18 cellular contexts compared by ENCODE assay signal in the genomic region with DNA sequence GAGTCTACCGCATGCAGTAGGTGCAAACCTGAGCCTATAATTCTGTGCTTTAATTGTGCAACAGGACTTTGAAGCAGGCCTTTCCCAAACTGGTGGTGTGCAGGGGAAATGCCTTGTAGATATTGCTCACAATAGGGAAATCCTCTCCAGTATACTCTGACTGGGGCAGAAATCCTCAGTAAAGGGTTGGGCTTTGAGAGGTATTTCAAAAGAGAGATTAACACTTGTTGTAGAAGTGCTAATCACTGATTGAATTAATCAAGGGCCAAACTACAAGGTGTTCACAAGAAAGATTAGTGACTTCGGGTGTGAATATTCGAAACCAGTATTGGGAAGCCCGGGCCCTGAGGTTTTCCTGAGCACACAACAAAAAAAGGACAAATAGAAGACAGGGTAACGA.
"Had no signal": no experiment of that assay in that cellular context is flagged by ENCODE, and none has a peak within 500 bp of the region (broad histone marks: within the 10 kb centered on the region; RNA-seq: fewer than 3 reads in every experiment).

No MANE protein-coding gene starts in this region.

- H3K9me3 ChIP-seq: left lung, mucosa of descending colon, sigmoid colon, upper lobe of left lung had no signal

- H3K36me3 ChIP-seq: left lung, sigmoid colon, upper lobe of left lung had no signal

- H3K27ac ChIP-seq: sigmoid colon had no signal

- H3K4me2 ChIP-seq: smooth muscle cell had no signal

- H3K4me1 ChIP-seq: sigmoid colon had no signal

- DNase-seq: activated CD4-positive, alpha-beta T cell treated with anti-CD3 and anti-CD28 coated beads for 1 hour; activated CD4-positive, alpha-beta T cell treated with anti-CD3 and anti-CD28 coated beads, Interleukin-2, amount 50 U/mL, for 1 hour; activated CD8-positive, alpha-beta T cell treated with anti-CD3 and anti-CD28 coated beads, Interleukin-2, amount 10 ng/mL, durations not matched to agents 7 days and 5 days; activated gamma-delta T cell treated with Interleukin-2 at 50 U/mL for 16 hours; anterior cingulate cortex; caudate nucleus; effector CD4-positive, alpha-beta T cell; foreskin melanocyte; kidney glomerular epithelial cell; left lung; mucosa of descending colon; retina; sigmoid colon; stimulated activated CD4-positive, alpha-beta T cell treated with anti-CD3 and anti-CD28 coated beads, Interleukin-2, amount 100 ng/mL, for 48 hours; stimulated activated naive CD8-positive, alpha-beta T cell treated with anti-CD3 and anti-CD28 coated beads, Interleukin-15, Interleukin-2, amounts not matched to agents 100 U/mL and 50 U/mL, for 24 hours; T-helper 17 cell; upper lobe of left lung had no signal

- H3K4me3 ChIP-seq: left lung, mucosa of descending colon, sigmoid colon, smooth muscle cell, upper lobe of left lung had no signal

- H3K27me3 ChIP-seq: left lung, sigmoid colon, upper lobe of left lung had no signal
